ENCODE assay signal across 35 cellular contexts in genomic region chr2:49702740-49703139, GRCh38.
"Had no signal": no experiment of that assay in that cellular context is flagged by ENCODE, and none has a peak within 500 bp of the region (broad histone marks: within the 10 kb centered on the region; RNA-seq: fewer than 3 reads in every experiment).

No MANE protein-coding gene starts in this region.

- H3K9me3 ChIP-seq: MG63, SJCRH30 had no signal

- DNase-seq: activated B cell treated with CpG ODN at 0.5 μM for 24 hours; activated CD4-positive, alpha-beta memory T cell treated with anti-CD3 and anti-CD28 coated beads, Interleukin-2, amount 10 ng/mL, durations not matched to agents 7 days and 5 days; activated CD4-positive, alpha-beta T cell treated with anti-CD3 and anti-CD28 coated beads for 4 hours; activated CD4-positive, CD25-positive, alpha-beta regulatory T cell treated with anti-CD3 and anti-CD28 coated beads, Interleukin-2, amount 50 U/mL, for 72 hours; activated CD8-positive, alpha-beta memory T cell treated with anti-CD3 and anti-CD28 coated beads for 24 hours; activated effector memory CD4-positive, alpha-beta T cell treated with anti-CD3 and anti-CD28 coated beads, Interleukin-2, amount 50 U/mL, for 16 hours; activated naive CD4-positive, alpha-beta T cell; activated naive CD4-positive, alpha-beta T cell treated with anti-CD3 and anti-CD28 coated beads, Interleukin-2, amount 50 U/mL, for 16 hours; activated naive CD8-positive, alpha-beta T cell treated with anti-CD3 and anti-CD28 coated beads for 36 hours; activated T-cell treated with anti-CD3 and anti-CD28 coated beads, Interleukin-2, amount 50 U/mL, for 1 hour; activated T-cell treated with anti-CD3 and anti-CD28 coated beads, Interleukin-2, amount 50 U/mL, for 72 hours; amniotic stem cell; aorta; brain microvascular endothelial cell; central memory CD4-positive, alpha-beta T cell; Kasumi-1; KG1; MG63; NCI-H1048; NCI-H1105 treated with DMSO at 0.1 percent for 48 hours; NCI-H1436; NCI-H1694; NCI-H1930; NCI-H2081 treated with DMSO at 0.1 percent for 48 hours; NCI-H226; NCI-H446 treated with DMSO at 0.1 percent for 48 hours; NCI-H526; NCI-H748 treated with DMSO at 0.1 percent for 48 hours; NK-92 treated with Interleukin-12 subunit alpha and Interleukin-12 subunit beta, amount 100 ng/mL, for 24 hours; SHP77; SJCRH30; T1000 had no signal

- H3K4me1 ChIP-seq: SJCRH30 had no signal

- H3K4me3 ChIP-seq: MG63, SJCRH30, SK-N-MC had no signal

- H3K36me3 ChIP-seq: brain microvascular endothelial cell, MG63, SJCRH30 had no signal

- H3K27me3 ChIP-seq: brain microvascular endothelial cell, MG63 had no signal

- H3K27ac ChIP-seq: brain microvascular endothelial cell, SJCRH30, SK-N-MC, VCaP had no signal

- ATAC-seq: activated T-cell treated with anti-CD3 and anti-CD28 coated beads, Interleukin-2, amount 50 U/mL, for 72 hours; activated T-helper 17 cell treated with anti-CD3 and anti-CD28 coated beads, Interleukin-2, amount 50 U/mL, for 72 hours had no signal
